1 cellular context compared by ENCODE assay signal in the genomic region with DNA sequence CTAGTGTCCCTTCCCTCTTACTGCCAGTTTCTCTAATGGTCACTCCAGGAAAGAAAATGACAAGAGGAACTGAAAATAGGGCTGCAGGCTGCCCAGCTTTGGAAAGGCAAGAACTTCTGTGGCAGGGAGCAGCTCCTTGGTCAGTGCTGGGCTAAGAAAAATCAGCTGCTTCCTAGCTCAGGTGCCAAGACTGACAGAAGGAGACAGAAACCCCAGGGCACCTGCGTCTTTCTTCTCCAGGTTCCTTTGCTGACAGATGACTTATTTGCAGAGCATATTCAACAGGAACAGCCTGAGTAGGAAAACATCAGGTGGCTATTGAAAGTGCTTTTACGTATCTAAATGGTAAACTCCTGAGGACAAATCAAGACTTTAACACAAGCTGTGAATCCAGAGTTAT.
TF ChIP-seq lines count a peak whose summit lies in the region.

No MANE protein-coding gene starts in this region.

TF ChIP-seq in GM23338, 12 proteins besides CTCF, POLR2A, EP300 and RAD21 (continued from another document):
- TF ChIP-seq CREB1 (CRISPR knock-in tag; IDR thresholded peaks at IDR 0.05; ENCODE audit: low read depth) (no peak), EZH2 (IDR thresholded peaks at IDR 0.05; ENCODE audit: low read depth, unreplicated experiment) (no peak)
